In the genomic region with DNA sequence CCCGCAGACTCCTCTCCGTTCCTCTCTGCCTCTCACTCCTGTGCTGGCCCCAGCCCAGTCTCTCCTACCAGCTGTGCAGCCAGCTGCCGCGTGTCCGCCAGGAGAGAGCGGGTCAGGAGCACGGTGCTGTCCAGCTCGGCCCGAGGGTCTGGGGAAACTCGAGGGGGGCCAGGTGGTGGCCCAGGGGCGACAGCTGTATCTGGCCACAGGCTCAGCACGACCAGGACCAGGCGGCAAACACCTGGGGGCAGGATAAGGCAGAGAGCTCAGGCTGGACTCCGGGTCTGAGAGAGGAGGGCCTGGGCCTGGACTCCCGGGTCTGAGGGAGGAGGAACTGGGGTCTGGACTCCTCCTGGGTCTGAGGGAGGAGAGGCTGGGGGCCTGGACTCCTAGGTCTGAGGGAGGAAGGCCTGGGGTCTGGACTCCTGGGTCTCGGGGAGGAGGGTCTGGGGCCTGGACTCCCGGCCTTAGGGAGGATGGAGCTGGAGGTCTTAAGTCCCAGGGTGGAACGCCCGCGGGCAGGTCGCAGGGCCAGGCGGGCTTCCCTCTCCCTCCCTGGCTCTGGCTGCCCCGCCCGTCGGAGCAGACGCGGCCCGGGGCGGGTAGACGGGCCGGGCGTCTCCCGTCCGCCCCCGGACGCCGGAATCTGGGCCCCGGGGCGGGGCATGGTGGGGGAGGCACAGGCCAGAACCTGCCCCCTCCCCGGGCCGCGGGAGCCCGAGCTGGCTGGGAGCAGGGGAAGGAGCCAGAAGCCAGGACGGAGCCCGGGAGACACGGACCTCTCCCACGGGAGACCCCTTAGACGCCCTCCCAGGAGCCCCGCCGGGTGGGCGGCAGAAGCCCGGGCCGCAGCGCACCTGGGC, we compare ENCODE assay signal across 8 cellular contexts. TPM values are rescaled to one million over a fixed set of nuclear protein-coding genes. Genes with fewer than 3 reads are reported as not detected.
DNase-seq lines count a peak whose midpoint lies in the region; ATAC-seq and TF ChIP-seq lines count a peak whose summit lies in the region.

No MANE protein-coding gene starts in this region.

- DNase-seq in A673 (ENCODE audit: low spot score) (no peak), GM23248 (peak; percentile 93), kidney glomerular epithelial cell (lab: John Stamatoyannopoulos, UW) (peak; percentile 29), sigmoid colon (no peak)
- DNase-seq in activated naive CD8-positive, alpha-beta T cell treated with anti-CD3 and anti-CD28 coated beads, Interleukin-2, amount 10 ng/mL, durations not matched to agents 7 days and 5 days = no peak

- no peak for TF ChIP-seq POLR2A in sigmoid colon (IDR thresholded peaks at IDR 0.05)

- H3K4me3 Mint-ChIP-seq in activated naive CD8-positive, alpha-beta T cell treated with anti-CD3 and anti-CD28 coated beads, Interleukin-2, amount 10 ng/mL, durations not matched to agents 7 days and 5 days = no peak overlapping the region

- peaks cover 37% of the 10 kb centered on the region for H3K27me3 Mint-ChIP-seq in activated naive CD8-positive, alpha-beta T cell treated with anti-CD3 and anti-CD28 coated beads, Interleukin-2, amount 10 ng/mL, durations not matched to agents 7 days and 5 days

- 15 to 36% methylated on average over 13 to 46 of the region's 54 CpGs for WGBS in GM23248 (ENCODE audit: low coverage in 1 of 2, low lambda C conversion rate in 2 of 2, missing lambda C conversion rate in 2 of 2), 2 experiments
- 4 to 11% methylated on average over 54 of the region's 54 CpGs for WGBS in sigmoid colon, 2 donors

- peaks cover 2% of the 10 kb centered on the region for H3K36me3 Mint-ChIP-seq in activated naive CD8-positive, alpha-beta T cell treated with anti-CD3 and anti-CD28 coated beads, Interleukin-2, amount 10 ng/mL, durations not matched to agents 7 days and 5 days

- H3K27me3 ChIP-seq in A673 (replicated peaks; ENCODE audit: insufficient read depth, low read depth, low read length, poor library complexity) = peaks cover 15% of the 10 kb centered on the region
- H3K27me3 ChIP-seq in GM23248 (replicated peaks; ENCODE audit: insufficient read depth) = no peaks in the 10 kb centered on the region
- H3K27me3 ChIP-seq in sigmoid colon = peaks cover 48 to 74% (median 62%) of the 10 kb centered on the region in 3 donors

- no peaks in the 10 kb centered on the region for H3K9me3 Mint-ChIP-seq in activated naive CD8-positive, alpha-beta T cell treated with anti-CD3 and anti-CD28 coated beads, Interleukin-2, amount 10 ng/mL, durations not matched to agents 7 days and 5 days

- TF ChIP-seq CTCF in A673 (conservative IDR thresholded peaks at IDR 0.05; ENCODE audit: low read depth, low read length) (no peak), sigmoid colon (IDR thresholded peaks at IDR 0.05) (no peak)

- no peak overlapping the region for H3K27ac Mint-ChIP-seq in activated naive CD8-positive, alpha-beta T cell treated with anti-CD3 and anti-CD28 coated beads, Interleukin-2, amount 10 ng/mL, durations not matched to agents 7 days and 5 days

- H3K4me1 ChIP-seq in A673 (ENCODE audit: insufficient read depth, low read length, poor library complexity, severe bottlenecking) = no peaks in the 10 kb centered on the region
- H3K4me1 ChIP-seq in GM23248 (ENCODE audit: insufficient read depth) = peaks cover 21% of the 10 kb centered on the region
- peaks cover 0 to 21% (median 18%) of the 10 kb centered on the region in 4 donors for H3K4me1 ChIP-seq in sigmoid colon

- POLR2A ChIA-PET in A673 (lab: Charles Lee; ENCODE audit: low non-redundant PET) = no interaction called here
- POLR2A ChIA-PET in activated naive CD8-positive, alpha-beta T cell treated with anti-CD3 and anti-CD28 coated beads, Interleukin-2, amount 10 ng/mL, durations not matched to agents 7 days and 5 days (lab: Charles Lee) = interaction anchor here (2.3 kb wide), 1 partner anchor 15 kb away, joined by 10 read pairs; the partner anchor contains the start of gene TMEM238

- peak overlapping the region; percentile 67 for H2AFZ ChIP-seq in GM23248

- no peaks in the 10 kb centered on the region for H3K9me2 ChIP-seq in GM23248 (ENCODE audit: insufficient read depth)

- TF ChIP-seq EP300 in sigmoid colon (IDR thresholded peaks at IDR 0.05) = no peak

- H3F3A ChIP-seq in GM23248 (ENCODE audit: insufficient read depth) = peaks cover 38% of the 10 kb centered on the region

- no TSS peak for BruUV-seq in A673 (replicated peaks; lab: Mats Ljungman, UMichigan)

- H3K36me3 ChIP-seq in A673 (ENCODE audit: insufficient read depth, low read length, poor library complexity, severe bottlenecking) = no peaks in the 10 kb centered on the region
- no peaks in the 10 kb centered on the region; the same call in 1 of the 2 replicates for H3K36me3 ChIP-seq in GM23248 (ENCODE audit: low read depth)
- no peaks in the 10 kb centered on the region for H3K36me3 ChIP-seq in sigmoid colon

- H3K4me2 ChIP-seq in GM23248 (ENCODE audit: unreplicated experiment) = peak overlapping the region; percentile 84

- peaks cover 8% of the 10 kb centered on the region for H3K79me2 ChIP-seq in GM23248 (ENCODE audit: insufficient read depth)

- peaks cover 5% of the 10 kb centered on the region for H3K4me1 Mint-ChIP-seq in activated naive CD8-positive, alpha-beta T cell treated with anti-CD3 and anti-CD28 coated beads, Interleukin-2, amount 10 ng/mL, durations not matched to agents 7 days and 5 days

- intact Hi-C loops in A673 (cut with micrococcal nuclease; ENCODE audit: unreplicated experiment) (no loop called here), sigmoid colon (cut with DNase I) (no loop called here)

- H4K20me1 ChIP-seq in GM23248 (ENCODE audit: insufficient read depth) = no peaks in the 10 kb centered on the region

- H3K9me3 ChIP-seq in A673 (ENCODE audit: low read depth, low read length, poor library complexity, severe bottlenecking) (no peaks in the 10 kb centered on the region), GM23248 (ENCODE audit: low read depth) (no peaks in the 10 kb centered on the region), sigmoid colon (no peaks in the 10 kb centered on the region)

- in situ Hi-C loops in GM23248 (cut with MboI) = no loop called here

- H3K4me3 ChIP-seq in A673 (ENCODE audit: low read depth, low read length, poor library complexity, severe bottlenecking) (peak overlapping the region; percentile 27), GM23248 (peak overlapping the region; percentile 75), sigmoid colon (peak overlapping the region in 2 of 4 donors; percentile 17 to 37)

- peak overlapping the region; percentile 87 for H3K9ac ChIP-seq in GM23248

- CTCF ChIA-PET in A673 (lab: Charles Lee) = interaction anchor here (0.6 to 0.7 kb wide), 2 partner anchors 164 to 209 kb away, joined by 4 to 10 read pairs; no protein-coding TSS in a partner anchor

- H3K27ac ChIP-seq in A673 (ENCODE audit: low read depth, low read length, poor library complexity, severe bottlenecking) = no peak overlapping the region
- H3K27ac ChIP-seq in GM23248 = peak overlapping the region; percentile 86
- H3K27ac ChIP-seq in sigmoid colon = peak overlapping the region in 1 of 4 donors; percentile 31

- ATAC-seq in activated naive CD8-positive, alpha-beta T cell treated with anti-CD3 and anti-CD28 coated beads, Interleukin-2, amount 10 ng/mL, durations not matched to agents 7 days and 5 days (ENCODE audit: low read depth) = peak; percentile 37
- ATAC-seq in HG02588 (IDR thresholded peaks at IDR 0.05; ENCODE audit: unreplicated experiment) (no peak), GM19452 (IDR thresholded peaks at IDR 0.05; ENCODE audit: unreplicated experiment) (no peak), HG03520 (IDR thresholded peaks at IDR 0.05; ENCODE audit: unreplicated experiment) (no peak)

RNA-seq across cellular contexts. Expression of gene IL11, which starts 1.3 kb away (rescaled TPM):
- total RNA-seq in A673 (2021) (0.42 and 0.47 TPM in 2 replicates), sigmoid colon (1 to 10 TPM in 1 of 4 donors, under 1 TPM in 1, not detected in 2; 0.81 to 4.4 TPM)
- total RNA-seq in GM23248 (2014; rRNA removed; shearing (Covaris generic)) = 12.8 and 28.7 TPM in 2 replicates
- polyA plus RNA-seq in GM23248 (2016; fragmentation: Nextera tagmentation; extraction: Ambion mirVana) (6.7 and 6.9 TPM in 2 replicates), sigmoid colon (under 1 TPM in 1 of 3 donors, not detected in 2; 0.74 TPM)
- total RNA-seq in activated naive CD8-positive, alpha-beta T cell treated with anti-CD3 and anti-CD28 coated beads, Interleukin-2, amount 10 ng/mL, durations not matched to agents 7 days and 5 days = under 1 TPM; 0.53 to 0.60 TPM

RNA-seq across cellular contexts. Expression of gene GARIN5B, which starts 5.9 kb away (rescaled TPM):
- total RNA-seq in A673 (2021) = not detected in 2 replicates
- total RNA-seq in GM23248 (2014; rRNA removed; shearing (Covaris generic)) = not detected in 2 replicates
- not detected in 2 replicates for polyA plus RNA-seq in GM23248 (2016; fragmentation: Nextera tagmentation; extraction: Ambion mirVana)
- total RNA-seq in activated naive CD8-positive, alpha-beta T cell treated with anti-CD3 and anti-CD28 coated beads, Interleukin-2, amount 10 ng/mL, durations not matched to agents 7 days and 5 days = not detected
- not detected for total RNA-seq in sigmoid colon
- not detected for polyA plus RNA-seq in sigmoid colon

RNA-seq across cellular contexts. Expression of gene TMEM190, which starts 7.7 kb away (rescaled TPM):
- total RNA-seq in A673 (2021) (not detected in 2 replicates), sigmoid colon (not detected)
- not detected in 2 replicates for total RNA-seq in GM23248 (2014; rRNA removed; shearing (Covaris generic))
- polyA plus RNA-seq in GM23248 (2016; fragmentation: Nextera tagmentation; extraction: Ambion mirVana) (0.47 TPM in 1 of 2 replicates, not detected in the other), sigmoid colon (under 1 TPM in 1 of 3 donors, not detected in 2; 0.26 TPM)
- not detected for total RNA-seq in activated naive CD8-positive, alpha-beta T cell treated with anti-CD3 and anti-CD28 coated beads, Interleukin-2, amount 10 ng/mL, durations not matched to agents 7 days and 5 days

RNA-seq across cellular contexts. Expression of gene COX6B2, which starts 14.4 kb away (rescaled TPM):
- 0.48 TPM in 1 of 2 replicates, not detected in the other for total RNA-seq in A673 (2021)
- total RNA-seq in GM23248 (2014; rRNA removed; shearing (Covaris generic)) = not detected in 2 replicates
- polyA plus RNA-seq in GM23248 (2016; fragmentation: Nextera tagmentation; extraction: Ambion mirVana) = not detected in 2 replicates
- under 1 TPM in 1 of 2 experiments, not detected in 1; 0.55 TPM for total RNA-seq in activated naive CD8-positive, alpha-beta T cell treated with anti-CD3 and anti-CD28 coated beads, Interleukin-2, amount 10 ng/mL, durations not matched to agents 7 days and 5 days
- total RNA-seq in sigmoid colon = under 1 TPM in 1 of 4 donors, not detected in 3; 0.16 TPM
- polyA plus RNA-seq in sigmoid colon = 1 to 10 TPM in 2 of 3 donors, under 1 TPM in 1; 0.60 to 3.8 (median 1.4) TPM

RNA-seq across cellular contexts. Expression of gene TMEM238, which starts 15.2 kb away (rescaled TPM):
- total RNA-seq in A673 (2021) = 0.42 and 0.69 TPM in 2 replicates
- 0.97 and 1.8 TPM in 2 replicates for total RNA-seq in GM23248 (2014; rRNA removed; shearing (Covaris generic))
- polyA plus RNA-seq in GM23248 (2016; fragmentation: Nextera tagmentation; extraction: Ambion mirVana) = not detected in 2 replicates
- 10 to 100 TPM; 17.0 to 19.8 TPM for total RNA-seq in activated naive CD8-positive, alpha-beta T cell treated with anti-CD3 and anti-CD28 coated beads, Interleukin-2, amount 10 ng/mL, durations not matched to agents 7 days and 5 days
- total RNA-seq in sigmoid colon = 1 to 10 TPM in 1 of 4 donors, under 1 TPM in 2, not detected in 1; 0.54 to 1.7 (median 0.66) TPM
- polyA plus RNA-seq in sigmoid colon = under 1 TPM in 2 of 3 donors, not detected in 1; 0.90 to 0.92 TPM

Comparison
In these comparisons a context has a peak if more than half of its experiments do, and no peak if none do; other contexts are left out.
1. DNase-seq: peak in GM23248 (single experiment) and kidney glomerular epithelial cell (single experiment); none in A673 (single experiment), activated naive CD8-positive, alpha-beta T cell treated with anti-CD3 and anti-CD28 coated beads, Interleukin-2, amount 10 ng/mL, durations not matched to agents 7 days and 5 days (single experiment) and sigmoid colon (single experiment).